In the genomic region with DNA sequence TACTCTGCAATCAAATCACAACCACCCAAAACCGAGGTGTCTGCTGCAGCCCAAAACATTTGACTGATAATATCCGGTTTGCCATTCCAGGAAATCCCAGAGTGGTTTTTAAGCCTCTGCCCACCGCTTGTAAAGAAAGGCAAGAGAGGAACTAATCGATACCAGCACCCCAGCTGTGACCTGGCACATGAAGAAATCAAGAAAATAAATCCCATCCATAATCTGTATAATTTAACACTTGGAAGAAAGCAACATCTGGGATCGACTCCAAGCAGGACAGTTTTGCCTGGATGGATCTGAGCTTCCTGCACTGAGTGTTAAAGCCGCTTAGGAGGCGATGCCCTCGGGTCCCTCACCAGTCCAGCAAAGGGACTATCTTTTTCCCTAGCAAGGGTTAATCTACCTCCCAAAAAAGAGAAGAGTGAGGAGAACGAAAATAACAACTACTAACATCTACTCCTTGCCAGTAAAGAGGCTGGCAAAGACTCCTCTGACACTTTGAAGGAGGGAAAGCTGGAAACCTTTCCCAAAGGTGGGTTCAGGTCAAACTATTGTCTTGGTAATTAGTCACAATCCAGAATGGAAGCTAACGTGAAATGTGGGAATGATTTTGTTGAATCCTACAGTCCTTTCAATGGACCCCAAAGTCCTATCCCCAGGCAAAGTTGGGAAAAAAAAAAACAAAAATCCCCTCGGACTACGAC, we compare ENCODE assay signal across 8 cellular contexts. TPM values are rescaled to one million over a fixed set of nuclear protein-coding genes. Genes with fewer than 3 reads are reported as not detected.
DNase-seq lines count a peak whose midpoint lies in the region; ATAC-seq and TF ChIP-seq lines count a peak whose summit lies in the region.

No MANE protein-coding gene starts in this region.

- H3K36me3 Mint-ChIP-seq in CD4-positive, alpha-beta memory T cell = peaks cover 0 to 11% of the 10 kb centered on the region in 2 donors
- no peaks in the 10 kb centered on the region for H3K36me3 Mint-ChIP-seq in IgD-negative memory B cell
- peaks cover 1% of the 10 kb centered on the region for H3K36me3 Mint-ChIP-seq in activated naive CD8-positive, alpha-beta T cell treated with anti-CD3 and anti-CD28 coated beads, Interleukin-2, amount 10 ng/mL, durations not matched to agents 7 days and 5 days

- CTCF ChIA-PET in CD4-positive, alpha-beta memory T cell (lab: Charles Lee; ENCODE audit: partially characterized antibody) = no interaction called here

- H3K4me3 Mint-ChIP-seq in CD4-positive, alpha-beta memory T cell = peak overlapping the region; percentile 92 to 98 (median 96)
- peak overlapping the region in 3 of 4 donors; percentile 92 to 97 (median 96) for H3K4me3 Mint-ChIP-seq in IgD-negative memory B cell
- H3K4me3 Mint-ChIP-seq in activated naive CD8-positive, alpha-beta T cell treated with anti-CD3 and anti-CD28 coated beads, Interleukin-2, amount 10 ng/mL, durations not matched to agents 7 days and 5 days = peak overlapping the region; percentile 93

- H3K9me3 ChIP-seq in CD4-positive, alpha-beta memory T cell (ENCODE audit: control insufficient read depth in 1 of 2, low read length in 2 of 2) = no peaks in the 10 kb centered on the region
- H3K9me3 ChIP-seq in stomach = no peaks in the 10 kb centered on the region

- peaks cover 23 to 45% (median 29%) of the 10 kb centered on the region in 4 donors for H3K4me1 Mint-ChIP-seq in CD4-positive, alpha-beta memory T cell
- H3K4me1 Mint-ChIP-seq in IgD-negative memory B cell = peaks cover 21 to 25% (median 21%) of the 10 kb centered on the region in 3 donors
- peaks cover 20% of the 10 kb centered on the region for H3K4me1 Mint-ChIP-seq in activated naive CD8-positive, alpha-beta T cell treated with anti-CD3 and anti-CD28 coated beads, Interleukin-2, amount 10 ng/mL, durations not matched to agents 7 days and 5 days

- peaks cover 30% of the 10 kb centered on the region for H3K4me1 ChIP-seq in CD4-positive, alpha-beta memory T cell (ENCODE audit: insufficient read depth, low read length)
- peaks cover 5 to 41% (median 25%) of the 10 kb centered on the region in 4 donors for H3K4me1 ChIP-seq in stomach

- H3K27ac Mint-ChIP-seq in CD4-positive, alpha-beta memory T cell = peak overlapping the region in 1 of 7 donors; percentile 93
- H3K27ac Mint-ChIP-seq in IgD-negative memory B cell = peak overlapping the region in 1 of 3 donors; percentile 91
- H3K27ac Mint-ChIP-seq in activated naive CD8-positive, alpha-beta T cell treated with anti-CD3 and anti-CD28 coated beads, Interleukin-2, amount 10 ng/mL, durations not matched to agents 7 days and 5 days = no peak overlapping the region

- 15 to 35% (median 25%) methylated on average over 12 of the region's 12 CpGs for WGBS in stomach, 5 donors

- intact Hi-C loops in CD4-positive, alpha-beta memory T cell (cut with micrococcal nuclease) = no loop called here
- intact Hi-C loops in stomach (cut with DNase I; ENCODE audit: low total_unique reads) = no loop called here
- intact Hi-C loops in posterior vena cava (cut with DNase I) = no loop called here

- H3K9me3 Mint-ChIP-seq in CD4-positive, alpha-beta memory T cell = peaks cover 0 to 1% (median 0%) of the 10 kb centered on the region in 8 donors
- no peaks in the 10 kb centered on the region for H3K9me3 Mint-ChIP-seq in IgD-negative memory B cell
- no peaks in the 10 kb centered on the region for H3K9me3 Mint-ChIP-seq in activated naive CD8-positive, alpha-beta T cell treated with anti-CD3 and anti-CD28 coated beads, Interleukin-2, amount 10 ng/mL, durations not matched to agents 7 days and 5 days

- peaks cover 31% of the 10 kb centered on the region for H3K27me3 ChIP-seq in CD4-positive, alpha-beta memory T cell (ENCODE audit: insufficient read depth, low read length)
- H3K27me3 ChIP-seq in kidney epithelial cell (ENCODE audit: control insufficient read depth, insufficient read depth, low read length) = no peaks in the 10 kb centered on the region
- H3K27me3 ChIP-seq in stomach = peaks cover 0 to 4% (median 0%) of the 10 kb centered on the region in 3 donors

- H3K27me3 Mint-ChIP-seq in CD4-positive, alpha-beta memory T cell = peaks cover 25 to 34% of the 10 kb centered on the region in 2 donors
- peaks cover 32% of the 10 kb centered on the region for H3K27me3 Mint-ChIP-seq in IgD-negative memory B cell
- peaks cover 40% of the 10 kb centered on the region for H3K27me3 Mint-ChIP-seq in activated naive CD8-positive, alpha-beta T cell treated with anti-CD3 and anti-CD28 coated beads, Interleukin-2, amount 10 ng/mL, durations not matched to agents 7 days and 5 days

- H3K36me3 ChIP-seq in CD4-positive, alpha-beta memory T cell (ENCODE audit: insufficient read depth, low read length) = no peaks in the 10 kb centered on the region
- H3K36me3 ChIP-seq in kidney epithelial cell (ENCODE audit: control insufficient read depth, insufficient read depth, low read length) (no peaks in the 10 kb centered on the region), stomach (no peaks in the 10 kb centered on the region)

- POLR2A ChIA-PET in CD4-positive, alpha-beta memory T cell (lab: Charles Lee; ENCODE audit: partially characterized antibody) = interaction anchor here (3.1 kb wide), 1 partner anchor 246 kb away, joined by 39 read pairs; a partner anchor contains a TSS
- POLR2A ChIA-PET in activated naive CD8-positive, alpha-beta T cell treated with anti-CD3 and anti-CD28 coated beads, Interleukin-2, amount 10 ng/mL, durations not matched to agents 7 days and 5 days (lab: Charles Lee) = interaction anchor here (1.0 to 3.5 kb wide), 2 partner anchors 22 to 246 kb away, joined by 3 to 21 read pairs; a partner anchor contains a TSS

- TF ChIP-seq CTCF in kidney epithelial cell (IDR thresholded peaks at IDR 0.05; ENCODE audit: insufficient read depth, low read length, poor library complexity, severe bottlenecking) (no peak), stomach (IDR thresholded peaks at IDR 0.05) (no peak)

- TF ChIP-seq EP300 in stomach (IDR thresholded peaks at IDR 0.05) = no peak

- no peak for ATAC-seq in activated naive CD8-positive, alpha-beta T cell treated with anti-CD3 and anti-CD28 coated beads, Interleukin-2, amount 10 ng/mL, durations not matched to agents 7 days and 5 days (ENCODE audit: low read depth)
- ATAC-seq in GM19324 (IDR thresholded peaks at IDR 0.05; ENCODE audit: low FRiP score, unreplicated experiment) = no peak

- DNase-seq in CD4-positive, alpha-beta memory T cell = no peak
- DNase-seq in activated naive CD8-positive, alpha-beta T cell treated with anti-CD3 and anti-CD28 coated beads, Interleukin-2, amount 10 ng/mL, durations not matched to agents 7 days and 5 days = no peak
- DNase-seq in kidney epithelial cell (ENCODE audit: low read depth) (no peak), stomach (no peak), middle frontal gyrus (ENCODE audit: extremely low spot score, low spot score) (no peak), posterior vena cava (ENCODE audit: low spot score) (no peak)

- TF ChIP-seq POLR2A in stomach (IDR thresholded peaks at IDR 0.05) = no peak

- no peak overlapping the region for H3K4me3 ChIP-seq in CD4-positive, alpha-beta memory T cell (ENCODE audit: low read length in 2 of 2)
- H3K4me3 ChIP-seq in kidney epithelial cell (ENCODE audit: low read depth, low read length) (peak overlapping the region; percentile 68), stomach (peak overlapping the region; percentile 81 to 90 (median 86))

- H3K27ac ChIP-seq in CD4-positive, alpha-beta memory T cell (ENCODE audit: low read depth, low read length) = no peak overlapping the region
- H3K27ac ChIP-seq in stomach = peak overlapping the region in 4 of 5 donors; percentile 85 to 92 (median 90)

RNA-seq across cellular contexts. Expression of a gene that starts 2.0 kb away (rescaled TPM):
- total RNA-seq in CD4-positive, alpha-beta memory T cell = 1 to 10 TPM; 1.2 to 1.5 TPM
- polyA plus RNA-seq in CD4-positive, alpha-beta memory T cell = under 1 TPM in 1 of 2 donors, not detected in 1; 0.47 TPM
- polyA plus RNA-seq in IgD-negative memory B cell (not detected), stomach (1 to 10 TPM; 1.1 to 1.8 (median 1.5) TPM)
- 1 to 10 TPM; 1.4 to 1.7 TPM for total RNA-seq in activated naive CD8-positive, alpha-beta T cell treated with anti-CD3 and anti-CD28 coated beads, Interleukin-2, amount 10 ng/mL, durations not matched to agents 7 days and 5 days
- total RNA-seq in kidney epithelial cell (16.8 and 24.0 TPM in 2 replicates), stomach (10 to 100 TPM; 14.0 to 54.9 (median 19.6) TPM), posterior vena cava (10 to 100 TPM; 26.1 TPM)

RNA-seq across cellular contexts. Expression of a gene that starts 2.3 kb away (rescaled TPM):
- total RNA-seq in CD4-positive, alpha-beta memory T cell = 10 to 100 TPM; 31.0 to 31.4 TPM
- polyA plus RNA-seq in CD4-positive, alpha-beta memory T cell = 10 to 100 TPM; 19.7 to 20.7 TPM
- polyA plus RNA-seq in IgD-negative memory B cell (16.5 TPM), stomach (10 to 100 TPM; 16.0 to 39.0 (median 22.3) TPM)
- total RNA-seq in activated naive CD8-positive, alpha-beta T cell treated with anti-CD3 and anti-CD28 coated beads, Interleukin-2, amount 10 ng/mL, durations not matched to agents 7 days and 5 days = 10 to 100 TPM; 21.2 to 21.6 TPM
- total RNA-seq in kidney epithelial cell (34.6 and 35.0 TPM in 2 replicates), stomach (10 to 100 TPM in 4 of 5 donors, 1 to 10 TPM in 1; 9.9 to 75.0 (median 28.7) TPM), posterior vena cava (10 to 100 TPM; 15.0 to 19.8 TPM)

Comparison
In these comparisons a context has a peak if more than half of its experiments do, and no peak if none do; other contexts are left out.
1. H3K4me3 ChIP-seq: peak in kidney epithelial cell (single experiment) and stomach (4 of 4); none in CD4-positive, alpha-beta memory T cell (0 of 2).
2. Peak in every context shown above with its lines, with median percentiles within 50 percentile points of each other: H3K4me3 Mint-ChIP-seq.